ENCODE assay signal across 9 cellular contexts in the genomic region with DNA sequence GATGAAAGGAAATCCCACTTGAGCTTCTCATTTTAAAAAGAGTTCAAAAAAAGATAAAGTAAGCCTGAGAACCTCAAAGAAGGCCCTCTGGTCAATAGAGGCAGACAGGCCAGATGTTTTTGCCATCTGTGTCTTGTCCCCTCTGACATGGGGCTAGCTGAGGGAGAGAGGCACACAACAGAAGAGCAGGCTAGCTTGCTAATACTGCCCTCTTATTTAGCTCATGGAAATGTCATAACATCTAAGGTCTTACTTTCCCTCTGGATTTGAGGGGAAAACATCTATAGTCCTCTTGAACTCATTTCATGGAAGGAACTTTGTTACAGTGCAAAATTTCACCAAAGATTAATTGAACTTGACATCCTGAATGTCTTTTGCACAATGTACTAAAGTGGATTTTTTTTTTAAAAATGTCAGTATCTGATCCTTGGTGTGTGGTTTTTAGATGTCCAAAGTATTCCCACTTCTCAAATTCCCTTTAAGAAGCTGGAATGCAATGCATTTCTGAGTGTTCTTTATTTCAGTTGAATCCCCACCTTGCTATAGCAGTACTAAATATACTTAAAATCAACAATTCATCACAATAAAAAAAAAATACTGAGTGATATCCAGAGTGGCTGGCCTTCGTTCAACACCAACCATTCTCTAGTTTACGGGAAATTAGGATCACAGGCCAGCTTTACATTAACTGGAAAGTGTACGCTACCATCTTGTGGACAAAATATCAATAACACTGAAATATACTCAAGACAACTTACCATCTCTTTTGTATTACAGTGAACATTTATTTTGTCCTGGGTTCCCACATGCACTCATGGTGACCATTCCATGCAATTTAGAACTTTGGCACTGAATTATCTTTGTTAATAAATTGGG.
DNase-seq lines count a peak whose midpoint lies in the region; ATAC-seq and TF ChIP-seq lines count a peak whose summit lies in the region.
"Had no signal": no experiment of that assay in that cellular context is flagged by ENCODE, and none has a peak within 500 bp of the region (broad histone marks: within the 10 kb centered on the region; RNA-seq: fewer than 3 reads in every experiment).

No MANE protein-coding gene starts in this region.

- TF ChIP-seq CTCF in AG04449 (IDR thresholded peaks at IDR 0.05; ENCODE audit: insufficient read depth, low read length, missing control alignments), result peak; percentile 7
- peak; percentile 42 to 57; a peak in 3 of 4 replicates for TF ChIP-seq CTCF in GM23338 (conservative IDR thresholded peaks at IDR 0.05; ENCODE audit: low read depth in 2 of 2)
- TF ChIP-seq CTCF in OCI-LY1 (IDR thresholded peaks at IDR 0.05; ENCODE audit: low read length), result peak; percentile 24; the same call in 1 of the 2 replicates

- H3K4me3 ChIP-seq in AG04449 (ENCODE audit: low read depth, low read length), result no peak overlapping the region
- no peak overlapping the region for H3K4me3 ChIP-seq in GM23338
- no peak overlapping the region for H3K4me3 ChIP-seq in OCI-LY1 (ENCODE audit: low read depth, low read length, poor library complexity, severe bottlenecking)
- H3K4me3 ChIP-seq: SJCRH30 had no signal

- H2AFZ ChIP-seq in GM23338 (no peak overlapping the region), OCI-LY1 (ENCODE audit: low read length) (no peak overlapping the region)

- H3F3A ChIP-seq in GM23338 (replicated peaks; ENCODE audit: low read depth) (no peaks in the 10 kb centered on the region), OCI-LY1 (ENCODE audit: insufficient read depth, low read length) (no peaks in the 10 kb centered on the region)

- H3K36me3 ChIP-seq in GM23338 (ENCODE audit: insufficient read depth) (no peaks in the 10 kb centered on the region), OCI-LY1 (ENCODE audit: insufficient read depth, low read length) (no peaks in the 10 kb centered on the region)
- H3K36me3 ChIP-seq: SJCRH30 had no signal

- H3K9me3 Mint-ChIP-seq in GM23338, result peaks cover 9% of the 10 kb centered on the region; the same call in 2 of the 3 replicates
- H3K9me3 Mint-ChIP-seq in activated T-cell treated with anti-CD3 and anti-CD28 coated beads, Interleukin-2, amount 50 U/mL, for 72 hours, result peaks cover 0 to 4% of the 10 kb centered on the region in 2 donors

- H3K4me2 ChIP-seq in GM23338 (no peak overlapping the region), OCI-LY1 (ENCODE audit: low read length) (no peak overlapping the region)

- CTCF ChIA-PET in AG04449 (lab: Yijun Ruan, JAX), result interaction anchor here (0.6 to 4.8 kb wide), 34 partner anchors 9 to 822 kb away, joined by 3 to 35 read pairs (median 3); no protein-coding TSS in a partner anchor

- H3K27ac ChIP-seq in GM23338 (ENCODE audit: low read depth) (no peak overlapping the region), OCI-LY1 (ENCODE audit: low read depth, low read length, poor library complexity, severe bottlenecking) (no peak overlapping the region)
- H3K27ac ChIP-seq: SJCRH30 had no signal

- H3K9me2 ChIP-seq in GM23338 (ENCODE audit: insufficient read depth) (peaks cover 9% of the 10 kb centered on the region; the same call in 1 of the 2 replicates), OCI-LY1 (ENCODE audit: low read depth, low read length) (no peaks in the 10 kb centered on the region)

- peak; percentile 40 for ATAC-seq in GM23338
- no peak for ATAC-seq in GM18502 (IDR thresholded peaks at IDR 0.05; ENCODE audit: poor library complexity, unreplicated experiment)
- no peak for ATAC-seq in activated T-cell treated with anti-CD3 and anti-CD28 coated beads, Interleukin-2, amount 50 U/mL, for 72 hours (replicated peaks in 1 of 2)
- no peak for ATAC-seq in HG02981 (IDR thresholded peaks at IDR 0.05; ENCODE audit: unreplicated experiment)

- H3K9ac ChIP-seq in OCI-LY1 (ENCODE audit: low read length), result no peak overlapping the region

- H3K27me3 ChIP-seq in GM23338 (ENCODE audit: insufficient read depth), result no peaks in the 10 kb centered on the region
- no peaks in the 10 kb centered on the region for H3K27me3 ChIP-seq in OCI-LY1 (ENCODE audit: insufficient read depth, low read length)
- H3K27me3 ChIP-seq: SJCRH30 had no signal

- POLR2A ChIA-PET in AG04449 (lab: Yijun Ruan, JAX), result no interaction called here

- no peak overlapping the region for H3K4me3 Mint-ChIP-seq in GM23338
- no peak overlapping the region for H3K4me3 Mint-ChIP-seq in activated T-cell treated with anti-CD3 and anti-CD28 coated beads, Interleukin-2, amount 50 U/mL, for 72 hours

- DNase-seq in AG04449 (ENCODE audit: low read depth, low spot score), result peak; percentile 16
- peak; percentile 22 for DNase-seq in GM23338 (ENCODE audit: low spot score)
- peak; percentile 25 for DNase-seq in foreskin melanocyte
- DNase-seq in NCI-H1436 treated with DMSO at 0.1 percent for 48 hours (lab: John Stamatoyannopoulos, UW), result no peak
- no peak for DNase-seq in activated T-cell treated with anti-CD3 and anti-CD28 coated beads, Interleukin-2, amount 50 U/mL, for 72 hours

- H3K9me3 ChIP-seq in OCI-LY1 (ENCODE audit: low read length), result no peaks in the 10 kb centered on the region
- H3K9me3 ChIP-seq: SJCRH30 had no signal

- no peak overlapping the region for H3K27ac Mint-ChIP-seq in GM23338
- H3K27ac Mint-ChIP-seq in activated T-cell treated with anti-CD3 and anti-CD28 coated beads, Interleukin-2, amount 50 U/mL, for 72 hours, result no peak overlapping the region

- H3K79me2 ChIP-seq in GM23338 (replicated peaks; ENCODE audit: insufficient read depth) (no peaks in the 10 kb centered on the region), OCI-LY1 (ENCODE audit: insufficient read depth, low read length) (no peaks in the 10 kb centered on the region)

- H3K27me3 Mint-ChIP-seq in GM23338 (ENCODE audit: insufficient read depth, low read depth, poor library complexity), result no peaks in the 10 kb centered on the region
- no peaks in the 10 kb centered on the region for H3K27me3 Mint-ChIP-seq in activated T-cell treated with anti-CD3 and anti-CD28 coated beads, Interleukin-2, amount 50 U/mL, for 72 hours (ENCODE audit: low read depth)

- H3K4me1 Mint-ChIP-seq in GM23338, result no peaks in the 10 kb centered on the region; the same call in 2 of the 3 replicates
- H3K4me1 Mint-ChIP-seq in activated T-cell treated with anti-CD3 and anti-CD28 coated beads, Interleukin-2, amount 50 U/mL, for 72 hours (ENCODE audit: low read depth), result no peaks in the 10 kb centered on the region

- H3K36me3 Mint-ChIP-seq in GM23338 (ENCODE audit: low read depth), result no peaks in the 10 kb centered on the region; the same call in 2 of the 3 replicates
- H3K36me3 Mint-ChIP-seq in activated T-cell treated with anti-CD3 and anti-CD28 coated beads, Interleukin-2, amount 50 U/mL, for 72 hours (ENCODE audit: insufficient read depth in 2 of 2), result no peaks in the 10 kb centered on the region

- H4K20me1 ChIP-seq in GM23338 (replicated peaks; ENCODE audit: insufficient read depth) (no peaks in the 10 kb centered on the region), OCI-LY1 (ENCODE audit: insufficient read depth, low read length) (no peaks in the 10 kb centered on the region)

- no peaks in the 10 kb centered on the region for H3K4me1 ChIP-seq in GM23338 (ENCODE audit: insufficient read depth)
- no peaks in the 10 kb centered on the region for H3K4me1 ChIP-seq in OCI-LY1 (ENCODE audit: insufficient read depth, low read length, severe bottlenecking)
- H3K4me1 ChIP-seq: SJCRH30 had no signal

TF ChIP-seq in GM23338, 12 proteins besides CTCF, POLR2A, EP300 and RAD21 (continues in another document):
- no peak for TF ChIP-seq JUNB (IDR thresholded peaks at IDR 0.05; ENCODE audit: unreplicated experiment)
- TF ChIP-seq, protein P1, sequence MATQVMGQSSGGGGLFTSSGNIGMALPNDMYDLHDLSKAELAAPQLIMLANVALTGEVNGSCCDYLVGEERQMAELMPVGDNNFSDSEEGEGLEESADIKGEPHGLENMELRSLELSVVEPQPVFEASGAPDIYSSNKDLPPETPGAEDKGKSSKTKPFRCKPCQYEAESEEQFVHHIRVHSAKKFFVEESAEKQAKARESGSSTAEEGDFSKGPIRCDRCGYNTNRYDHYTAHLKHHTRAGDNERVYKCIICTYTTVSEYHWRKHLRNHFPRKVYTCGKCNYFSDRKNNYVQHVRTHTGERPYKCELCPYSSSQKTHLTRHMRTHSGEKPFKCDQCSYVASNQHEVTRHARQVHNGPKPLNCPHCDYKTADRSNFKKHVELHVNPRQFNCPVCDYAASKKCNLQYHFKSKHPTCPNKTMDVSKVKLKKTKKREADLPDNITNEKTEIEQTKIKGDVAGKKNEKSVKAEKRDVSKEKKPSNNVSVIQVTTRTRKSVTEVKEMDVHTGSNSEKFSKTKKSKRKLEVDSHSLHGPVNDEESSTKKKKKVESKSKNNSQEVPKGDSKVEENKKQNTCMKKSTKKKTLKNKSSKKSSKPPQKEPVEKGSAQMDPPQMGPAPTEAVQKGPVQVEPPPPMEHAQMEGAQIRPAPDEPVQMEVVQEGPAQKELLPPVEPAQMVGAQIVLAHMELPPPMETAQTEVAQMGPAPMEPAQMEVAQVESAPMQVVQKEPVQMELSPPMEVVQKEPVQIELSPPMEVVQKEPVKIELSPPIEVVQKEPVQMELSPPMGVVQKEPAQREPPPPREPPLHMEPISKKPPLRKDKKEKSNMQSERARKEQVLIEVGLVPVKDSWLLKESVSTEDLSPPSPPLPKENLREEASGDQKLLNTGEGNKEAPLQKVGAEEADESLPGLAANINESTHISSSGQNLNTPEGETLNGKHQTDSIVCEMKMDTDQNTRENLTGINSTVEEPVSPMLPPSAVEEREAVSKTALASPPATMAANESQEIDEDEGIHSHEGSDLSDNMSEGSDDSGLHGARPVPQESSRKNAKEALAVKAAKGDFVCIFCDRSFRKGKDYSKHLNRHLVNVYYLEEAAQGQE (IDR thresholded peaks at IDR 0.05; ENCODE audit: unreplicated experiment), result no peak
- no peak for TF ChIP-seq NANOG (IDR thresholded peaks at IDR 0.05; ENCODE audit: borderline replicate concordance)
- no peak for TF ChIP-seq STAT1 (IDR thresholded peaks at IDR 0.05; ENCODE audit: unreplicated experiment)

Comparison
In these comparisons a context has a peak if more than half of its experiments do, and no peak if none do; other contexts are left out.
1. DNase-seq: peak in AG04449 (single experiment), GM23338 (single experiment) and foreskin melanocyte (single experiment); none in NCI-H1436 treated with DMSO at 0.1 percent for 48 hours (single experiment) and activated T-cell treated with anti-CD3 and anti-CD28 coated beads, Interleukin-2, amount 50 U/mL, for 72 hours (0 of 2).
2. Peak in every context shown above with its lines, with median percentiles within 50 percentile points of each other: CTCF ChIP-seq.